ENCODE assay signal across 1 cellular context in genomic region chr13:23743269-23743668, GRCh38.
TF ChIP-seq lines count a peak whose summit lies in the region.

No MANE protein-coding gene starts in this region.

TF ChIP-seq in GM23338, 12 proteins besides CTCF, POLR2A, EP300 and RAD21 (continued from another document):
- TF ChIP-seq ZNF462 (CRISPR knock-in tag; IDR thresholded peaks at IDR 0.05) (no peak), NANOG (IDR thresholded peaks at IDR 0.05; ENCODE audit: borderline replicate concordance) (no peak)
TF ChIP-seq in GM23338: peak in this region for 0.
